ENCODE assay signal across 1 cellular context in genomic region chr1:1079408-1080121, GRCh38.
TF ChIP-seq lines count a peak whose summit lies in the region.

No MANE protein-coding gene starts in this region.

TF ChIP-seq in WTC11, 78 proteins besides CTCF, POLR2A, EP300 and RAD21 (continued from another document and continues in another):
- no peak for TF ChIP-seq ZNF396 (CRISPR knock-in tag; IDR thresholded peaks at IDR 0.05; ENCODE audit: borderline replicate concordance)
- no peak for TF ChIP-seq FOXJ3 (CRISPR knock-in tag; IDR thresholded peaks at IDR 0.05; ENCODE audit: borderline replicate concordance)
- no peak for TF ChIP-seq GRHL2 (CRISPR knock-in tag; IDR thresholded peaks at IDR 0.05; ENCODE audit: insufficient replicate concordance, severe bottlenecking)
- TF ChIP-seq AR (CRISPR knock-in tag; IDR thresholded peaks at IDR 0.05), result no peak
- TF ChIP-seq ESRRA (CRISPR knock-in tag; IDR thresholded peaks at IDR 0.05; ENCODE audit: borderline replicate concordance), result no peak; the same call in 1 of the 2 replicates
- TF ChIP-seq CDX4 (CRISPR knock-in tag; IDR thresholded peaks at IDR 0.05; ENCODE audit: borderline replicate concordance), result no peak
- TF ChIP-seq STAT6 (CRISPR knock-in tag; conservative IDR thresholded peaks at IDR 0.05; ENCODE audit: low read depth), result no peak
- no peak for TF ChIP-seq ZNF263 (CRISPR knock-in tag; IDR thresholded peaks at IDR 0.05; ENCODE audit: low read depth)
- TF ChIP-seq ERG (CRISPR knock-in tag; IDR thresholded peaks at IDR 0.05), result no peak
- peak; percentile 35; the same call in 1 of the 2 replicates for TF ChIP-seq FOXK1 (CRISPR knock-in tag; IDR thresholded peaks at IDR 0.05)
- no peak for TF ChIP-seq ZNF317 (CRISPR knock-in tag; IDR thresholded peaks at IDR 0.05; ENCODE audit: borderline replicate concordance, low read depth)
- no peak for TF ChIP-seq GABPB1 (CRISPR knock-in tag; IDR thresholded peaks at IDR 0.05)
- no peak for TF ChIP-seq CBFB (CRISPR knock-in tag; IDR thresholded peaks at IDR 0.05; ENCODE audit: low read depth)
- no peak for TF ChIP-seq ATF6 (CRISPR knock-in tag; IDR thresholded peaks at IDR 0.05)
- TF ChIP-seq AFF4 (CRISPR knock-in tag; IDR thresholded peaks at IDR 0.05; ENCODE audit: borderline replicate concordance), result no peak
- TF ChIP-seq ELF4 (CRISPR knock-in tag; IDR thresholded peaks at IDR 0.05; ENCODE audit: low read depth), result no peak
- no peak for TF ChIP-seq ZNF423 (CRISPR knock-in tag; IDR thresholded peaks at IDR 0.05)
- TF ChIP-seq ZBTB43 (CRISPR knock-in tag; IDR thresholded peaks at IDR 0.05), result 0 out of 2 replicates have a peak, but pooled peaks have one; percentile 67
- peak; percentile 71; the same call in 1 of the 2 replicates for TF ChIP-seq E2F1 (CRISPR knock-in tag; IDR thresholded peaks at IDR 0.05)
- no peak for TF ChIP-seq NFATC4 (CRISPR knock-in tag; IDR thresholded peaks at IDR 0.05)
- TF ChIP-seq ZNF121 (CRISPR knock-in tag; IDR thresholded peaks at IDR 0.05), result no peak
- TF ChIP-seq GTF2I (CRISPR knock-in tag; conservative IDR thresholded peaks at IDR 0.05), result no peak
- TF ChIP-seq ATF3 (CRISPR knock-in tag; conservative IDR thresholded peaks at IDR 0.05), result no peak
- TF ChIP-seq ZSCAN18 (CRISPR knock-in tag; IDR thresholded peaks at IDR 0.05), result no peak
- peak; percentile 54; the same call in 1 of the 2 replicates for TF ChIP-seq ZNF219 (CRISPR knock-in tag; IDR thresholded peaks at IDR 0.05; ENCODE audit: borderline replicate concordance)
- TF ChIP-seq E2F5 (CRISPR knock-in tag; IDR thresholded peaks at IDR 0.05), result no peak
- TF ChIP-seq NFE2L1 (CRISPR knock-in tag; IDR thresholded peaks at IDR 0.05), result no peak
- no peak for TF ChIP-seq ATF1 (CRISPR knock-in tag; IDR thresholded peaks at IDR 0.05)
- no peak; the same call in 1 of the 2 replicates for TF ChIP-seq FOXP4 (CRISPR knock-in tag; IDR thresholded peaks at IDR 0.05)
